ENCODE assay signal across 9 cellular contexts in the genomic region with DNA sequence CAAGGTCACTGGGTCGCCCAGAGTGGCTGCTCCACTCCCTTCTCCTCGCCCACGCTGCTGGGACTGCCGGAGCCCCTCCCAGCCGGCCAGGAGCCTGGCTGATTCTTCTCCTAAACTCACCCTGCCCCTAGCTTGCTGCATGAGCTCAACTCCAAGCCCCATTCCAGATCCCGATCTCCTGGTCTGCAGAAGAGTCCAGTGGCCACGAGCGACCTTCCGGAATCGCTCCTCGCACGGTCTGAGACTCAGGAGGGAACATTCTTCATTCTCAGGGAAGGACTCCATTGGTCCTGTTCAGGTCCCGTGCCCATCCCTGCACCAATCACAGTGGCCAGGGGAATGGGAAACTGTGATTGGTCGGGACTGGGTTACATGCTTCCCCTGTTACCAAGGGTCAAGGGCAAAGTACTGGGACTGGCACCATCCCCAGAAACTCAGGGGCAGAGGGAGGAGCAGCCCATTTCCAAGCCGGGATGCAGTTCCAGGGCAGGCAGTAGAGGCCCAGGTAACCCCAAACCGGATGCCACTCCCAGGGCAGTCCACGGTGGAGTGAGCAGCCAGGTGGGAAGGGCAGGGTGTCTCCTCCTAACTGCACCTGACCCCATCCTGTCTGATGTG. TPM values are rescaled to one million over a fixed set of nuclear protein-coding genes. Genes with fewer than 3 reads are reported as not detected.
DNase-seq lines count a peak whose midpoint lies in the region; ATAC-seq and TF ChIP-seq lines count a peak whose summit lies in the region.
"Had no signal": no experiment of that assay in that cellular context is flagged by ENCODE, and none has a peak within 500 bp of the region (broad histone marks: within the 10 kb centered on the region; RNA-seq: fewer than 3 reads in every experiment).

No MANE protein-coding gene starts in this region.

- intact Hi-C loops in transverse colon (cut with DNase I; ENCODE audit: low total_unique reads) = loop anchor here (1.0 kb wide), 1 partner anchor 65 kb away; no protein-coding TSS in a partner anchor

- H2BK5ac ChIP-seq in mesendoderm (ENCODE audit: low read length) = no peak overlapping the region

- H3K18ac ChIP-seq in mesendoderm (ENCODE audit: low read length) = no peak overlapping the region

- no peaks in the 10 kb centered on the region for H3K27me3 ChIP-seq in mesendoderm (ENCODE audit: insufficient read depth, low read length, poor library complexity)
- peaks cover 5% of the 10 kb centered on the region for H3K27me3 ChIP-seq in transverse colon

- no peak overlapping the region for H3K23ac ChIP-seq in mesendoderm (ENCODE audit: low read length)

- peak overlapping the region; percentile 51 to 86 for H3K27ac ChIP-seq in coronary artery
- H3K27ac ChIP-seq in mesendoderm (ENCODE audit: low read depth, low read length) = no peak overlapping the region
- H3K27ac ChIP-seq in transverse colon = peak overlapping the region; percentile 68 to 87 (median 81)

- H3K4ac ChIP-seq in mesendoderm (ENCODE audit: low read depth, low read length) = no peak overlapping the region

- no peaks in the 10 kb centered on the region for H3K9me3 ChIP-seq in transverse colon

- in situ Hi-C loops in transverse colon (cut with MboI; ENCODE audit: low pct_ligation_motif_present in 1 of 4, low pct_unique_long_range_greater_than_20kb in 1 of 4, low sequenced_read_pairs in 3 of 4) = no loop called here

- DNase-seq in NOMO-1 (lab: John Stamatoyannopoulos, UW; ENCODE audit: unreplicated experiment in 2 of 2) (peak; percentile 66 to 89), coronary artery (ENCODE audit: low spot score) (peak; percentile 78), mesendoderm (peak; percentile 56), transverse colon (peak; percentile 35), DMS114 treated with DMSO at 0.1 percent for 48 hours (lab: John Stamatoyannopoulos, UW; ENCODE audit: unreplicated experiment) (no peak), COR-L47 (lab: John Stamatoyannopoulos, UW) (no peak)
- DNase-seq: activated T-cell treated with anti-CD3 and anti-CD28 coated beads, Interleukin-2, amount 50 U/mL, for 1 hour; NCI-H1436 treated with DMSO at 0.1 percent for 48 hours had no signal

- peak overlapping the region; percentile 17 for H3K56ac ChIP-seq in mesendoderm (ENCODE audit: low read length)

- no CpG with 5 or more reads among the region's 17 CpGs for WGBS in mesendoderm (ENCODE audit: extremely low coverage, insufficient coverage, low lambda C conversion rate)
- WGBS in transverse colon (ENCODE audit: low coverage in 1 of 2), 2 donors = 55% methylated on average over 17 of the region's 17 CpGs; no CpG with 5 or more reads in 1 of the 2 donors

- no peak overlapping the region for H3K4me2 ChIP-seq in mesendoderm (ENCODE audit: low read length)

- H3K4me3 ChIP-seq in coronary artery (peak overlapping the region; percentile 66), mesendoderm (ENCODE audit: low read length) (no peak overlapping the region), transverse colon (peak overlapping the region in 2 of 4 donors; percentile 12 to 18)

- no peak overlapping the region for H3K9ac ChIP-seq in mesendoderm (ENCODE audit: low read length)

- no peaks in the 10 kb centered on the region for H3K79me1 ChIP-seq in mesendoderm (ENCODE audit: low read length)

- TF ChIP-seq POLR2A in transverse colon (IDR thresholded peaks at IDR 0.05) = no peak

- H4K8ac ChIP-seq in mesendoderm (ENCODE audit: low read depth, low read length) = no peak overlapping the region

- H2BK15ac ChIP-seq in mesendoderm (replicated peaks; ENCODE audit: low read depth) = no peak overlapping the region

- no peak overlapping the region for H2BK120ac ChIP-seq in mesendoderm (ENCODE audit: low read depth, low read length)

- H3K79me2 ChIP-seq in mesendoderm (ENCODE audit: control insufficient read depth, insufficient read depth, low read length) = no peaks in the 10 kb centered on the region

- no peaks in the 10 kb centered on the region for H3K36me3 ChIP-seq in mesendoderm (ENCODE audit: control insufficient read depth, insufficient read depth, low read length)
- H3K36me3 ChIP-seq in transverse colon = no peaks in the 10 kb centered on the region

- H3K4me1 ChIP-seq in mesendoderm (ENCODE audit: control insufficient read depth, low read depth, low read length) = no peaks in the 10 kb centered on the region
- H3K4me1 ChIP-seq in transverse colon = peaks cover 14 to 29% (median 15%) of the 10 kb centered on the region in 4 donors

- no peak for TF ChIP-seq EP300 in transverse colon (IDR thresholded peaks at IDR 0.05; ENCODE audit: low read depth)

- ATAC-seq in HG03565 (IDR thresholded peaks at IDR 0.05; ENCODE audit: unreplicated experiment) = no peak

- no peak overlapping the region for H4K5ac ChIP-seq in mesendoderm (ENCODE audit: low read length)

- no peak overlapping the region for H2AK5ac ChIP-seq in mesendoderm (ENCODE audit: low read length)

- TF ChIP-seq CTCF in coronary artery (IDR thresholded peaks at IDR 0.05) = no peak
- TF ChIP-seq CTCF in transverse colon (IDR thresholded peaks at IDR 0.05) = no peak

RNA-seq across cellular contexts. Expression of gene CIBAR2, which starts 24.5 kb away (rescaled TPM):
- 0.07 TPM for polyA plus RNA-seq in mesendoderm (2013, experiment 1 of 2)
- polyA plus RNA-seq in mesendoderm (2013, experiment 2 of 2) = not detected
- total RNA-seq in transverse colon = under 1 TPM in 1 of 4 donors, not detected in 3; 0.79 TPM

Comparison
In these comparisons a context has a peak if more than half of its experiments do, and no peak if none do; other contexts are left out.
1. DNase-seq: peak in NOMO-1 (2 of 2), coronary artery (single experiment), mesendoderm (single experiment) and transverse colon (single experiment); none in DMS114 treated with DMSO at 0.1 percent for 48 hours (single experiment) and COR-L47 (single experiment).